36 cellular contexts compared by ENCODE assay signal in the genomic region with DNA sequence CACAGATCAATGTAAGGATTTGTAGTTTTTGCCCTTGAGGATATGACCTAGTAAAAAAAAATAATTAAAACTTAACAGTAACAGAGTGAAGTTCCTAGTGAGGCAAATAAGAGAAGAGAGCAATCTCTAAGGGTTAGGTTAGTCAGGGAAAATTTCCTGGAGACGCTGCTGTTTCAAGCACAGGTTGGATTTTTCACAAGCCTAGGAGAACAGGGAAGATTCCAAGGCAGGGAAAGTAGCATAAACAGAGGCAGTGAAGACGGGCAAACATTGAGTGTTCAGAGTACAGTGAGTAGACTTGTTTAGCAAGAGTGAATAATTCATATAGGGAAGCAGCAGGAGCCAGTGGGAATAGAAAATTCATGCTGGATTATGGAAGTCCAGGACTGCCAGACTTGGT.
"Had no signal": no experiment of that assay in that cellular context is flagged by ENCODE, and none has a peak within 500 bp of the region (broad histone marks: within the 10 kb centered on the region; RNA-seq: fewer than 3 reads in every experiment).

No MANE protein-coding gene starts in this region.

- H3K36me3 Mint-ChIP-seq: activated CD8-positive, alpha-beta memory T cell treated with anti-CD3 and anti-CD28 coated beads, Interleukin-2, amount 10 ng/mL, durations not matched to agents 7 days and 5 days; activated naive CD4-positive, alpha-beta T cell treated with anti-CD3 and anti-CD28 coated beads, Interleukin-2, amount 10 ng/mL, durations not matched to agents 7 days and 5 days; activated naive CD4-positive, alpha-beta T cell treated with anti-CD3 and anti-CD28 coated beads, Interleukin-2, amount 50 U/mL, for 24 hours; activated naive CD8-positive, alpha-beta T cell; activated naive CD8-positive, alpha-beta T cell treated with anti-CD3 and anti-CD28 coated beads, Interleukin-2, amount 10 ng/mL, durations not matched to agents 7 days and 5 days had no signal

- H3K4me3 ChIP-seq: ascending aorta, body of pancreas, breast epithelium had no signal

- H3K9me3 ChIP-seq: ascending aorta, body of pancreas, breast epithelium had no signal

- H3K27me3 Mint-ChIP-seq: activated B cell treated with CpG ODN at 0.5 μM for 24 hours; activated CD4-positive, alpha-beta memory T cell treated with anti-CD3 and anti-CD28 coated beads, Interleukin-2, amount 10 ng/mL, durations not matched to agents 7 days and 5 days; activated CD4-positive, alpha-beta T cell treated with anti-CD3 and anti-CD28 coated beads, Interleukin-2, amount 10 ng/mL, durations not matched to agents 24 days and 14 days; activated CD8-positive, alpha-beta memory T cell treated with anti-CD3 and anti-CD28 coated beads, Interleukin-2, amount 10 ng/mL, durations not matched to agents 7 days and 5 days; activated naive CD4-positive, alpha-beta T cell treated with anti-CD3 and anti-CD28 coated beads, Interleukin-2, amount 10 ng/mL, durations not matched to agents 7 days and 5 days; activated naive CD4-positive, alpha-beta T cell treated with anti-CD3 and anti-CD28 coated beads, Interleukin-2, amount 50 U/mL, for 24 hours; activated naive CD8-positive, alpha-beta T cell; activated naive CD8-positive, alpha-beta T cell treated with anti-CD3 and anti-CD28 coated beads, Interleukin-2, amount 10 ng/mL, durations not matched to agents 7 days and 5 days; activated naive CD8-positive, alpha-beta T cell treated with anti-CD3 and anti-CD28 coated beads, Interleukin-2, amount 50 U/mL, for 24 hours had no signal

- H3K9me3 Mint-ChIP-seq: activated B cell treated with CpG ODN at 0.5 μM for 24 hours; activated CD4-positive, alpha-beta memory T cell treated with anti-CD3 and anti-CD28 coated beads, Interleukin-2, amount 10 ng/mL, durations not matched to agents 7 days and 5 days; activated CD4-positive, alpha-beta T cell treated with anti-CD3 and anti-CD28 coated beads, Interleukin-2, amount 10 ng/mL, durations not matched to agents 24 days and 14 days; activated naive CD4-positive, alpha-beta T cell treated with anti-CD3 and anti-CD28 coated beads, Interleukin-2, amount 50 U/mL, for 24 hours; activated naive CD8-positive, alpha-beta T cell treated with anti-CD3 and anti-CD28 coated beads, Interleukin-2, amount 10 ng/mL, durations not matched to agents 7 days and 5 days; activated naive CD8-positive, alpha-beta T cell treated with anti-CD3 and anti-CD28 coated beads, Interleukin-2, amount 50 U/mL, for 24 hours had no signal

- H3K27me3 ChIP-seq: ascending aorta, body of pancreas, brain microvascular endothelial cell had no signal

- H3K27ac ChIP-seq: ascending aorta, brain microvascular endothelial cell, breast epithelium, VCaP had no signal

- H3K27ac Mint-ChIP-seq: activated B cell treated with CpG ODN at 0.5 μM for 24 hours; activated CD4-positive, alpha-beta memory T cell treated with anti-CD3 and anti-CD28 coated beads, Interleukin-2, amount 10 ng/mL, durations not matched to agents 7 days and 5 days; activated CD4-positive, alpha-beta T cell treated with anti-CD3 and anti-CD28 coated beads, Interleukin-2, amount 10 ng/mL, durations not matched to agents 24 days and 14 days; activated CD8-positive, alpha-beta memory T cell treated with anti-CD3 and anti-CD28 coated beads, Interleukin-2, amount 10 ng/mL, durations not matched to agents 7 days and 5 days; activated CD8-positive, alpha-beta T cell treated with anti-CD3 and anti-CD28 coated beads, Interleukin-2, amount 10 ng/mL, durations not matched to agents 7 days and 5 days; activated naive CD4-positive, alpha-beta T cell treated with anti-CD3 and anti-CD28 coated beads, Interleukin-2, amount 10 ng/mL, durations not matched to agents 7 days and 5 days; activated naive CD4-positive, alpha-beta T cell treated with anti-CD3 and anti-CD28 coated beads, Interleukin-2, amount 50 U/mL, for 24 hours; activated naive CD8-positive, alpha-beta T cell; activated naive CD8-positive, alpha-beta T cell treated with anti-CD3 and anti-CD28 coated beads, Interleukin-2, amount 10 ng/mL, durations not matched to agents 7 days and 5 days; activated naive CD8-positive, alpha-beta T cell treated with anti-CD3 and anti-CD28 coated beads, Interleukin-2, amount 50 U/mL, for 24 hours; activated T-cell treated with anti-CD3 and anti-CD28 coated beads, Interleukin-2, amount 50 U/mL, for 24 hours; activated T-helper 2 cell treated with anti-CD3 and anti-CD28 coated beads, Interferon-gamma antibody, Interleukin-2, Interleukin-4, amounts not matched to agents 10 μg/mL and 5 μg/mL and 100 μg/mL, durations not matched to agents 14 hours and 24 hours and 36 hours; T-helper 1 cell treated with Interleukin-12 subunit alpha and Interleukin-12 subunit beta and Interleukin-4 antibody, amounts not matched to agents 30 μg/mL and 1 μg/mL, for 36 hours; T-helper 2 cell treated with Interferon-gamma antibody and Interleukin-4, amounts not matched to agents 5 μg/mL and 100 μg/mL, for 36 hours had no signal

- H3K4me1 Mint-ChIP-seq: activated B cell treated with CpG ODN at 0.5 μM for 24 hours; activated CD4-positive, alpha-beta memory T cell treated with anti-CD3 and anti-CD28 coated beads, Interleukin-2, amount 10 ng/mL, durations not matched to agents 7 days and 5 days; activated CD4-positive, alpha-beta T cell treated with anti-CD3 and anti-CD28 coated beads, Interleukin-2, amount 10 ng/mL, durations not matched to agents 24 days and 14 days; activated CD8-positive, alpha-beta memory T cell treated with anti-CD3 and anti-CD28 coated beads, Interleukin-2, amount 10 ng/mL, durations not matched to agents 7 days and 5 days; activated naive CD4-positive, alpha-beta T cell treated with anti-CD3 and anti-CD28 coated beads, Interleukin-2, amount 10 ng/mL, durations not matched to agents 7 days and 5 days; activated naive CD4-positive, alpha-beta T cell treated with anti-CD3 and anti-CD28 coated beads, Interleukin-2, amount 50 U/mL, for 24 hours; activated naive CD8-positive, alpha-beta T cell treated with anti-CD3 and anti-CD28 coated beads, Interleukin-2, amount 10 ng/mL, durations not matched to agents 7 days and 5 days; activated naive CD8-positive, alpha-beta T cell treated with anti-CD3 and anti-CD28 coated beads, Interleukin-2, amount 50 U/mL, for 24 hours had no signal

- DNase-seq: activated B cell treated with CpG ODN at 0.5 μM for 24 hours; activated CD4-positive, alpha-beta memory T cell treated with anti-CD3 and anti-CD28 coated beads, Interleukin-2, amount 10 ng/mL, durations not matched to agents 7 days and 5 days; activated CD4-positive, alpha-beta T cell treated with anti-CD3 and anti-CD28 coated beads for 4 hours; activated CD4-positive, alpha-beta T cell treated with anti-CD3 and anti-CD28 coated beads, Interleukin-2, amount 10 ng/mL, durations not matched to agents 24 days and 14 days; activated CD4-positive, alpha-beta T cell treated with anti-CD3 and anti-CD28 coated beads, Interleukin-2, amount 50 U/mL, for 1 hour; activated CD4-positive, alpha-beta T cell treated with anti-CD3 and anti-CD28 coated beads, Interleukin-2, amount 50 U/mL, for 4 hours; activated CD4-positive, CD25-positive, alpha-beta regulatory T cell treated with anti-CD3 and anti-CD28 coated beads, Interleukin-2, amount 50 U/mL, for 72 hours; activated CD8-positive, alpha-beta memory T cell treated with anti-CD3 and anti-CD28 coated beads for 24 hours; activated CD8-positive, alpha-beta memory T cell treated with anti-CD3 and anti-CD28 coated beads, Interleukin-2, amount 10 ng/mL, durations not matched to agents 7 days and 5 days; activated CD8-positive, alpha-beta memory T cell treated with anti-CD3 and anti-CD28 coated beads, Interleukin-2, amount 50 U/mL, for 48 hours; activated CD8-positive, alpha-beta T cell treated with anti-CD3 and anti-CD28 coated beads, Interleukin-2, amount 10 ng/mL, durations not matched to agents 7 days and 5 days; activated effector memory CD4-positive, alpha-beta T cell treated with Interleukin-2 at 50 U/mL for 16 hours; activated gamma-delta T cell; activated naive CD4-positive, alpha-beta T cell treated with anti-CD3 and anti-CD28 coated beads, Interleukin-2, amount 10 ng/mL, durations not matched to agents 7 days and 5 days; activated naive CD4-positive, alpha-beta T cell treated with Interleukin-2 at 50 U/mL for 16 hours; activated naive CD8-positive, alpha-beta T cell treated with anti-CD3 and anti-CD28 coated beads, Interleukin-2, amount 10 ng/mL, durations not matched to agents 7 days and 5 days; activated naive CD8-positive, alpha-beta T cell treated with anti-CD3 and anti-CD28 coated beads, Interleukin-2, amount 50 U/mL, for 24 hours; activated T-cell treated with anti-CD3 and anti-CD28 coated beads, Interleukin-2, amount 50 U/mL, for 24 hours; activated T-cell treated with anti-CD3 and anti-CD28 coated beads, Interleukin-2, amount 50 U/mL, for 48 hours; amygdala; anterior cingulate cortex; brain microvascular endothelial cell; central memory CD4-positive, alpha-beta T cell; T-helper 1 cell; T-helper 2 cell; T-helper 9 cell had no signal

- H3K4me3 Mint-ChIP-seq: activated B cell treated with CpG ODN at 0.5 μM for 24 hours; activated CD4-positive, alpha-beta memory T cell treated with anti-CD3 and anti-CD28 coated beads, Interleukin-2, amount 10 ng/mL, durations not matched to agents 7 days and 5 days; activated CD4-positive, alpha-beta T cell treated with anti-CD3 and anti-CD28 coated beads, Interleukin-2, amount 10 ng/mL, durations not matched to agents 24 days and 14 days; activated CD8-positive, alpha-beta memory T cell treated with anti-CD3 and anti-CD28 coated beads, Interleukin-2, amount 10 ng/mL, durations not matched to agents 7 days and 5 days; activated CD8-positive, alpha-beta T cell treated with anti-CD3 and anti-CD28 coated beads, Interleukin-2, amount 10 ng/mL, durations not matched to agents 7 days and 5 days; activated naive CD4-positive, alpha-beta T cell treated with anti-CD3 and anti-CD28 coated beads, Interleukin-2, amount 10 ng/mL, durations not matched to agents 7 days and 5 days; activated naive CD4-positive, alpha-beta T cell treated with anti-CD3 and anti-CD28 coated beads, Interleukin-2, amount 50 U/mL, for 24 hours; activated naive CD8-positive, alpha-beta T cell; activated naive CD8-positive, alpha-beta T cell treated with anti-CD3 and anti-CD28 coated beads, Interleukin-2, amount 10 ng/mL, durations not matched to agents 7 days and 5 days; activated naive CD8-positive, alpha-beta T cell treated with anti-CD3 and anti-CD28 coated beads, Interleukin-2, amount 50 U/mL, for 24 hours; activated T-cell treated with anti-CD3 and anti-CD28 coated beads, Interleukin-2, amount 50 U/mL, for 24 hours; T-helper 1 cell treated with Interleukin-12 subunit alpha and Interleukin-12 subunit beta and Interleukin-4 antibody, amounts not matched to agents 30 μg/mL and 1 μg/mL, for 36 hours; T-helper 2 cell treated with Interferon-gamma antibody and Interleukin-4, amounts not matched to agents 5 μg/mL and 100 μg/mL, for 36 hours had no signal

- FAIRE-seq: TTC549 had no signal

- H3K4me1 ChIP-seq: ascending aorta, breast epithelium had no signal

- H3K36me3 ChIP-seq: ascending aorta, brain microvascular endothelial cell, breast epithelium had no signal

- ATAC-seq: activated CD8-positive, alpha-beta memory T cell treated with anti-CD3 and anti-CD28 coated beads, Interleukin-2, amount 10 ng/mL, durations not matched to agents 7 days and 5 days; activated CD8-positive, alpha-beta T cell treated with anti-CD3 and anti-CD28 coated beads, Interleukin-2, amount 10 ng/mL, durations not matched to agents 7 days and 5 days; activated naive CD8-positive, alpha-beta T cell treated with anti-CD3 and anti-CD28 coated beads, Interleukin-2, amount 50 U/mL, for 24 hours; body of pancreas had no signal
